ENCODE assay signal across 2 cellular contexts in the genomic region with DNA sequence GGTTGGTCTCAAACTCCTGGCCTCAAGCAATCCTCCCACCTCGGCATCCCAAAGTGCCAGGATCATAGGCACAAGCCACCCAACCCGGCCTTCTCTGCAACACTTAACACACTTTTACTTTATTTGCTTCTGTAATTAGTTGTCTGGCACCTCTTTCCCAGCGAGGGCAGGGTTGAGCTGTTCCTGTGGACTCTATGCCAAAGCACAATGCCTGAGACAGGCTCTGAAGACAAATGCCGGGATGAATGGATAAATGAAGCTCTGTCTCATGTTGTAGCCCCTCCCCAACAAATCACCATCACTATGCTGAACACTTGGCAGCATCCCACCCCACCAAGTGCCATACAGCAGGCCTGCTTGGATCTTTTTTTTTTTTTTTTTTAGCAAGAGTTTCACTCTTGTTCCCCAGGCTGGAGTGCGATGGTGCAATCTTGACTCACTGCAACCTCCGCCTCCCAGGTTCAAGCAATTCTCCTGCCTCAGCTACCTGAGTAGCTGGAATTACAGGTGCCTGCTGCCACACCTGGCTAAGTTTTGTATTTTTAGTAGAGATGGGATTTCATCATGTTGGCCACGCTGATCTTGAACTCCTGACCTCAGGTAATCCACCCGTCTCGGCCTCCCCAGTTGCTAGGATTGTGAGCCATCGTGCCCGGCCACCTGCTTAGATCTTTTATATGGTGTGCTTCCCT.
TF ChIP-seq lines count a peak whose summit lies in the region.

No MANE protein-coding gene starts in this region.

TF ChIP-seq in liver, 16 proteins besides CTCF, POLR2A, EP300 and RAD21:
- no peak for TF ChIP-seq FOXA1 (IDR thresholded peaks at IDR 0.05)
- TF ChIP-seq JUND (IDR thresholded peaks at IDR 0.05) = peak in 1 of 2 donors; percentile 7

TF ChIP-seq in HepG2, 621 proteins besides CTCF, POLR2A, EP300 and RAD21:
- TF ChIP-seq KDM5B (CRISPR knock-in tag; IDR thresholded peaks at IDR 0.05; ENCODE audit: borderline replicate concordance) = no peak
- TF ChIP-seq NCOA1 (CRISPR knock-in tag; IDR thresholded peaks at IDR 0.05) = no peak
- TF ChIP-seq ZKSCAN5 (CRISPR knock-in tag; IDR thresholded peaks at IDR 0.05) = no peak
- TF ChIP-seq, protein P1, sequence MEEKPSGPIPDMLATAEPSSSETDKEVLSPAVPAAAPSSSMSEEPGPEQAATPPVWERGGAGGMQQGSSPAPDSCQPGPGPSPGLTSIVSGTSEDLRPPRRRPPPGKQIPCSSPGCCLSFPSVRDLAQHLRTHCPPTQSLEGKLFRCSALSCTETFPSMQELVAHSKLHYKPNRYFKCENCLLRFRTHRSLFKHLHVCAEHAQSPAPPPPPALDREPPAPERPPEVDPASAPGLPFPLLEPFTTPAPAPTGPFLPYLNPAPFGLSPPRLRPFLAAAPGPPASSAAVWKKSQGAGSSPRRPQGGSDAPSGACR (CRISPR knock-in tag; IDR thresholded peaks at IDR 0.05) = no peak
- no peak for TF ChIP-seq KMT2B (CRISPR knock-in tag; IDR thresholded peaks at IDR 0.05)
- TF ChIP-seq ZFP90 (CRISPR knock-in tag; IDR thresholded peaks at IDR 0.05; ENCODE audit: borderline replicate concordance) = no peak
- TF ChIP-seq HOXA9 (CRISPR knock-in tag; IDR thresholded peaks at IDR 0.05; ENCODE audit: borderline replicate concordance) = no peak
- no peak for TF ChIP-seq NR3C1 (CRISPR knock-in tag; IDR thresholded peaks at IDR 0.05)
- TF ChIP-seq, protein P2, sequence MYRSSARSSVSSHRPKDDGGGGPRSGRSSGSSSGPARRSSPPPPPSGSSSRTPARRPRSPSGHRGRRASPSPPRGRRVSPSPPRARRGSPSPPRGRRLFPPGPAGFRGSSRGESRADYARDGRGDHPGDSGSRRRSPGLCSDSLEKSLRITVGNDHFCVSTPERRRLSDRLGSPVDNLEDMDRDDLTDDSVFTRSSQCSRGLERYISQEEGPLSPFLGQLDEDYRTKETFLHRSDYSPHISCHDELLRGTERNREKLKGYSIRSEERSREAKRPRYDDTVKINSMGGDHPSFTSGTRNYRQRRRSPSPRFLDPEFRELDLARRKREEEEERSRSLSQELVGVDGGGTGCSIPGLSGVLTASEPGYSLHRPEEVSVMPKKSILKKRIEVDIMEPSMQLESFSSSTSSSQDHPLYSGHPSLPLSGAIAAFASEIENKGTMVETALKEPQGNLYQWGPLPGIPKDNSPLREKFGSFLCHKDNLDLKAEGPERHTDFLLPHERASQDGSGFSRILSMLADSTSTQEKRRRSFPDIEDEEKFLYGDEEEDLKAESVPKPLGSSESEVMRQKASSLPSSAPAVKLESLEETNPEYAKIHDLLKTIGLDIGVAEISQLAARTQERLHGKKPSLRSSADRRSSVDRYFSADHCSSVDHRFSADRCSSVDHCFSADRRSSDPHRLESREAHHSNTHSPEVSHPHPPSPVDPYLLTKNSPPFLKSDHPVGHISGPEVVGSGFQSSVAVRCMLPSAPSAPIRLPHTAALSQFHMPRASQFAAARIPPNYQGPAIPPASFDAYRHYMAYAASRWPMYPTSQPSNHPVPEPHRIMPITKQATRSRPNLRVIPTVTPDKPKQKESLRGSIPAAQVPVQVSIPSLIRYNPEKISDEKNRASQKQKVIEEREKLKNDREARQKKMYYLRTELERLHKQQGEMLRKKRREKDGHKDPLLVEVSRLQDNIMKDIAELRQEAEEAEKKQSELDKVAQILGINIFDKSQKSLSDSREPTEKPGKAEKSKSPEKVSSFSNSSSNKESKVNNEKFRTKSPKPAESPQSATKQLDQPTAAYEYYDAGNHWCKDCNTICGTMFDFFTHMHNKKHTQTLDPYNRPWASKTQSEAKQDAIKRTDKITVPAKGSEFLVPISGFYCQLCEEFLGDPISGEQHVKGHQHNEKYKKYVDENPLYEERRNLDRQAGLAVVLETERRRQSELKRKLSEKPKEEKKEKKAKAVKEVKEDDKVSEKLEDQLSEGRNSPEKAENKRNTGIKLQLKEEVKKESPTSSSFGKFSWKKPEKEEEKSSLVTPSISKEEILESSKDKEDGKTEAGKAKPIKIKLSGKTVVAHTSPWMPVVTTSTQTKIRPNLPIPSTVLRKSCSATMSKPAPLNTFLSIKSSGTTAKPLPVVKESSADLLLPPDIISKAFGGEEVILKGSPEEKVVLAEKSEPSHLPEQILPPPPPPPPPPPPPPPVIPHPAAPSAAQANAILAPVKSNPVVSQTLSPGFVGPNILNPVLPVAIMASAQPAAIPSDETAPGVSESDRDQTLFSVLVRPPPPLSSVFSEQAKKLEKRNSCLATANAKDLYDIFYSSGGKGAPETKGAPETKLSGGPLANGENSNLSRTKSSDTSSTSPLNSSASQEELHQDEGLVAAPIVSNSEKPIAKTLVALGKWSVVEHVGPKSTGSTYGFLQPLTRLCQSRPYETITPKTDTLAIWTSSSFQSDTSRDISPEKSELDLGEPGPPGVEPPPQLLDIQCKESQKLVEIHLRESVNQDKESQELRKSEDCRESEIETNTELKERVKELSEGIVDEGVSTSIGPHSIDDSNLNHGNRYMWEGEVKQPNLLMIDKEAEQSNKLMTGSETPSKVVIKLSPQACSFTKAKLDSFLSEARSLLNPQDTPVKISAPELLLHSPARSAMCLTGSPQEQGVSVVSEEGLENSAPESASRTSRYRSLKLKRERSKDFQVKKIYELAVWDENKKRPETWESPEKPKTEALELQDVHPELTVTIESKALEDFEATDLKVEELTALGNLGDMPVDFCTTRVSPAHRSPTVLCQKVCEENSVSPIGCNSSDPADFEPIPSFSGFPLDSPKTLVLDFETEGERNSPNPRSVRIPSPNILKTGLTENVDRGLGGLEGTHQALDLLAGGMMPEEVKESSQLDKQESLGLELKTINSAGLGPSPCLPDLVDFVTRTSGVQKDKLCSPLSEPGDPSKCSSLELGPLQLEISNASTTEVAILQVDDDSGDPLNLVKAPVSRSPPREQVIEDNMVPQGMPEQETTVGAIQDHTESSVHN (CRISPR knock-in tag; IDR thresholded peaks at IDR 0.05) = no peak
- TF ChIP-seq, protein P3, sequence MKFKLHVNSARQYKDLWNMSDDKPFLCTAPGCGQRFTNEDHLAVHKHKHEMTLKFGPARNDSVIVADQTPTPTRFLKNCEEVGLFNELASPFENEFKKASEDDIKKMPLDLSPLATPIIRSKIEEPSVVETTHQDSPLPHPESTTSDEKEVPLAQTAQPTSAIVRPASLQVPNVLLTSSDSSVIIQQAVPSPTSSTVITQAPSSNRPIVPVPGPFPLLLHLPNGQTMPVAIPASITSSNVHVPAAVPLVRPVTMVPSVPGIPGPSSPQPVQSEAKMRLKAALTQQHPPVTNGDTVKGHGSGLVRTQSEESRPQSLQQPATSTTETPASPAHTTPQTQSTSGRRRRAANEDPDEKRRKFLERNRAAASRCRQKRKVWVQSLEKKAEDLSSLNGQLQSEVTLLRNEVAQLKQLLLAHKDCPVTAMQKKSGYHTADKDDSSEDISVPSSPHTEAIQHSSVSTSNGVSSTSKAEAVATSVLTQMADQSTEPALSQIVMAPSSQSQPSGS (CRISPR knock-in tag; IDR thresholded peaks at IDR 0.05) = no peak
- no peak for TF ChIP-seq RFX1 (IDR thresholded peaks at IDR 0.05)
- TF ChIP-seq ZNF337 (CRISPR knock-in tag; IDR thresholded peaks at IDR 0.05; ENCODE audit: borderline replicate concordance, low read depth) = no peak
- no peak for TF ChIP-seq NFE2L2 (IDR thresholded peaks at IDR 0.05; ENCODE audit: low read length)
- TF ChIP-seq, protein P4, sequence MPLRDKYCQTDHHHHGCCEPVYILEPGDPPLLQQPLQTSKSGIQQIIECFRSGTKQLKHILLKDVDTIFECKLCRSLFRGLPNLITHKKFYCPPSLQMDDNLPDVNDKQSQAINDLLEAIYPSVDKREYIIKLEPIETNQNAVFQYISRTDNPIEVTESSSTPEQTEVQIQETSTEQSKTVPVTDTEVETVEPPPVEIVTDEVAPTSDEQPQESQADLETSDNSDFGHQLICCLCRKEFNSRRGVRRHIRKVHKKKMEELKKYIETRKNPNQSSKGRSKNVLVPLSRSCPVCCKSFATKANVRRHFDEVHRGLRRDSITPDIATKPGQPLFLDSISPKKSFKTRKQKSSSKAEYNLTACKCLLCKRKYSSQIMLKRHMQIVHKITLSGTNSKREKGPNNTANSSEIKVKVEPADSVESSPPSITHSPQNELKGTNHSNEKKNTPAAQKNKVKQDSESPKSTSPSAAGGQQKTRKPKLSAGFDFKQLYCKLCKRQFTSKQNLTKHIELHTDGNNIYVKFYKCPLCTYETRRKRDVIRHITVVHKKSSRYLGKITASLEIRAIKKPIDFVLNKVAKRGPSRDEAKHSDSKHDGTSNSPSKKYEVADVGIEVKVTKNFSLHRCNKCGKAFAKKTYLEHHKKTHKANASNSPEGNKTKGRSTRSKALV (CRISPR knock-in tag; IDR thresholded peaks at IDR 0.05) = no peak
- no peak for TF ChIP-seq SP5 (CRISPR knock-in tag; IDR thresholded peaks at IDR 0.05; ENCODE audit: borderline replicate concordance, low read depth)
- no peak for TF ChIP-seq ZC3H4 (CRISPR knock-in tag; IDR thresholded peaks at IDR 0.05; ENCODE audit: borderline replicate concordance)
- TF ChIP-seq ZNF709 (CRISPR knock-in tag; IDR thresholded peaks at IDR 0.05) = no peak
- TF ChIP-seq ZNF451 (CRISPR knock-in tag; IDR thresholded peaks at IDR 0.05) = no peak
